Comparison of ENCODE assay signal across 16 cellular contexts in genomic region chr11:77475206-77475605, GRCh38. TPM values are rescaled to one million over a fixed set of nuclear protein-coding genes. Genes with fewer than 3 reads are reported as not detected.
DNase-seq lines count a peak whose midpoint lies in the region; ATAC-seq and TF ChIP-seq lines count a peak whose summit lies in the region.
"Had no signal": no experiment of that assay in that cellular context is flagged by ENCODE, and none has a peak within 500 bp of the region (broad histone marks: within the 10 kb centered on the region; RNA-seq: fewer than 3 reads in every experiment).

No MANE protein-coding gene starts in this region.

- H3K27ac Mint-ChIP-seq in CD14-positive monocyte (peak overlapping the region in 5 of 7 donors; percentile 0 to 98 (median 95)), GM23338 (no peak overlapping the region), natural killer cell (peak overlapping the region; percentile 91 to 97)
- peak overlapping the region; percentile 99 for H3K27ac Mint-ChIP-seq in central memory CD8-positive, alpha-beta T cell (ENCODE audit: low read depth)

- H3K27ac ChIP-seq in GM23338 (ENCODE audit: low read depth) (no peak overlapping the region), SJCRH30 (no peak overlapping the region)

- H3K4me1 ChIP-seq in GM23338 (ENCODE audit: insufficient read depth) (peaks cover 35% of the 10 kb centered on the region), SJCRH30 (no peaks in the 10 kb centered on the region)

- DNase-seq in CD14-positive monocyte (ENCODE audit: low spot score) (no peak), GM23338 (ENCODE audit: low spot score) (no peak), natural killer cell (no peak), AG08395 (ENCODE audit: low spot score) (no peak), NOMO-1 (lab: John Stamatoyannopoulos, UW; ENCODE audit: unreplicated experiment in 2 of 2) (no peak), SJCRH30 (no peak)
- no peak for DNase-seq in central memory CD8-positive, alpha-beta T cell (ENCODE audit: low spot score in 2 of 2)
- DNase-seq: activated T-cell treated with anti-CD3 and anti-CD28 coated beads, Interleukin-2, amount 50 U/mL, for 1 hour; effector CD8-positive, alpha-beta T cell; GDM1; KG1; kidney; NCI-H1694 treated with DMSO at 0.1 percent for 48 hours; NCI-H524 treated with DMSO at 0.1 percent for 48 hours; sigmoid colon had no signal

- no peak for ATAC-seq in GM23338
- ATAC-seq in central memory CD8-positive, alpha-beta T cell (replicated peaks; ENCODE audit: extremely low read depth, poor library complexity, severe bottlenecking) = no peak
- no peak for ATAC-seq in natural killer cell
- no peak for ATAC-seq in HG02610 (IDR thresholded peaks at IDR 0.05; ENCODE audit: unreplicated experiment)

- H3K9me3 ChIP-seq in SJCRH30 (replicated peaks) = no peaks in the 10 kb centered on the region
- H3K9me3 ChIP-seq: sigmoid colon had no signal

- intact Hi-C loops in CD14-positive monocyte (cut with micrococcal nuclease) = no loop called here
- intact Hi-C loops in natural killer cell (cut with micrococcal nuclease) = no loop called here

- H3K4me3 ChIP-seq in GM23338 (no peak overlapping the region), SJCRH30 (no peak overlapping the region)

- no peak for TF ChIP-seq CTCF in CD14-positive monocyte (IDR thresholded peaks at IDR 0.05)
- no peak for TF ChIP-seq CTCF in GM23338 (conservative IDR thresholded peaks at IDR 0.05; ENCODE audit: low read depth in 2 of 2)
- TF ChIP-seq CTCF in natural killer cell (IDR thresholded peaks at IDR 0.05) = no peak

- H3K4me3 Mint-ChIP-seq in CD14-positive monocyte = peak overlapping the region in 1 of 2 donors; percentile 70
- peak overlapping the region; percentile 15; the same call in 2 of the 3 replicates for H3K4me3 Mint-ChIP-seq in GM23338
- peak overlapping the region; percentile 86 for H3K4me3 Mint-ChIP-seq in central memory CD8-positive, alpha-beta T cell
- peak overlapping the region; percentile 89 for H3K4me3 Mint-ChIP-seq in natural killer cell

- no peak overlapping the region for H2AFZ ChIP-seq in GM23338

- H3K9me3 Mint-ChIP-seq in CD14-positive monocyte = peaks cover 0 to 2% (median 0%) of the 10 kb centered on the region in 7 donors
- H3K9me3 Mint-ChIP-seq in GM23338 = 0 out of 3 replicates have a peak, but pooled peaks cover 4% of the 10 kb centered on the region
- no peaks in the 10 kb centered on the region for H3K9me3 Mint-ChIP-seq in central memory CD8-positive, alpha-beta T cell
- H3K9me3 Mint-ChIP-seq in natural killer cell = no peaks in the 10 kb centered on the region

- H3K36me3 Mint-ChIP-seq in CD14-positive monocyte = peaks cover 0 to under 1% of the 10 kb centered on the region in 2 donors
- peaks cover 3% of the 10 kb centered on the region; the same call in 1 of the 3 replicates for H3K36me3 Mint-ChIP-seq in GM23338 (ENCODE audit: low read depth)
- H3K36me3 Mint-ChIP-seq in central memory CD8-positive, alpha-beta T cell (ENCODE audit: insufficient read depth) = peaks cover 20% of the 10 kb centered on the region
- no peaks in the 10 kb centered on the region for H3K36me3 Mint-ChIP-seq in natural killer cell

- H3K4me1 Mint-ChIP-seq in CD14-positive monocyte = peaks cover 41% of the 10 kb centered on the region
- peaks cover 46% of the 10 kb centered on the region for H3K4me1 Mint-ChIP-seq in GM23338
- peaks cover 13% of the 10 kb centered on the region for H3K4me1 Mint-ChIP-seq in central memory CD8-positive, alpha-beta T cell
- peaks cover 5 to 10% of the 10 kb centered on the region in 2 donors for H3K4me1 Mint-ChIP-seq in natural killer cell

- H3K36me3 ChIP-seq in GM23338 (ENCODE audit: insufficient read depth) (no peaks in the 10 kb centered on the region), SJCRH30 (no peaks in the 10 kb centered on the region)
- H3K36me3 ChIP-seq: sigmoid colon had no signal

- H3F3A ChIP-seq in GM23338 (replicated peaks; ENCODE audit: low read depth) = peaks cover 15% of the 10 kb centered on the region

- H3K79me2 ChIP-seq in GM23338 (replicated peaks; ENCODE audit: insufficient read depth) = peaks cover 18% of the 10 kb centered on the region

- H3K4me2 ChIP-seq in GM23338 = no peak overlapping the region

- peaks cover 4 to 24% (median 12%) of the 10 kb centered on the region in 3 donors for H3K27me3 Mint-ChIP-seq in CD14-positive monocyte (ENCODE audit: low read depth in 3 of 3)
- peaks cover 6% of the 10 kb centered on the region for H3K27me3 Mint-ChIP-seq in GM23338 (ENCODE audit: insufficient read depth, low read depth, poor library complexity)
- no peaks in the 10 kb centered on the region for H3K27me3 Mint-ChIP-seq in central memory CD8-positive, alpha-beta T cell
- H3K27me3 Mint-ChIP-seq in natural killer cell (ENCODE audit: low read depth in 2 of 2) = peaks cover 0 to 3% of the 10 kb centered on the region in 2 donors

- no peaks in the 10 kb centered on the region for H3K9me2 ChIP-seq in GM23338 (ENCODE audit: insufficient read depth)

- no peaks in the 10 kb centered on the region for H4K20me1 ChIP-seq in GM23338 (replicated peaks; ENCODE audit: insufficient read depth)

- H3K27me3 ChIP-seq in GM23338 (ENCODE audit: insufficient read depth) = no peaks in the 10 kb centered on the region
- no peaks in the 10 kb centered on the region for H3K27me3 ChIP-seq in SJCRH30
- H3K27me3 ChIP-seq: sigmoid colon had no signal

TF ChIP-seq in GM23338, 12 proteins besides CTCF, POLR2A, EP300 and RAD21:
- TF ChIP-seq, protein P1, sequence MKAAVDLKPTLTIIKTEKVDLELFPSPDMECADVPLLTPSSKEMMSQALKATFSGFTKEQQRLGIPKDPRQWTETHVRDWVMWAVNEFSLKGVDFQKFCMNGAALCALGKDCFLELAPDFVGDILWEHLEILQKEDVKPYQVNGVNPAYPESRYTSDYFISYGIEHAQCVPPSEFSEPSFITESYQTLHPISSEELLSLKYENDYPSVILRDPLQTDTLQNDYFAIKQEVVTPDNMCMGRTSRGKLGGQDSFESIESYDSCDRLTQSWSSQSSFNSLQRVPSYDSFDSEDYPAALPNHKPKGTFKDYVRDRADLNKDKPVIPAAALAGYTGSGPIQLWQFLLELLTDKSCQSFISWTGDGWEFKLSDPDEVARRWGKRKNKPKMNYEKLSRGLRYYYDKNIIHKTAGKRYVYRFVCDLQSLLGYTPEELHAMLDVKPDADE (IDR thresholded peaks at IDR 0.05) = no peak
- TF ChIP-seq EZH2phosphoT487 (IDR thresholded peaks at IDR 0.05; ENCODE audit: unreplicated experiment) (no peak), ZNF331 (CRISPR knock-in tag; IDR thresholded peaks at IDR 0.05; ENCODE audit: low read depth) (no peak), NANOG (IDR thresholded peaks at IDR 0.05; ENCODE audit: borderline replicate concordance) (no peak), STAT1 (IDR thresholded peaks at IDR 0.05; ENCODE audit: unreplicated experiment) (no peak), ZNF114 (CRISPR knock-in tag; IDR thresholded peaks at IDR 0.05) (no peak)
- TF ChIP-seq, protein P2, sequence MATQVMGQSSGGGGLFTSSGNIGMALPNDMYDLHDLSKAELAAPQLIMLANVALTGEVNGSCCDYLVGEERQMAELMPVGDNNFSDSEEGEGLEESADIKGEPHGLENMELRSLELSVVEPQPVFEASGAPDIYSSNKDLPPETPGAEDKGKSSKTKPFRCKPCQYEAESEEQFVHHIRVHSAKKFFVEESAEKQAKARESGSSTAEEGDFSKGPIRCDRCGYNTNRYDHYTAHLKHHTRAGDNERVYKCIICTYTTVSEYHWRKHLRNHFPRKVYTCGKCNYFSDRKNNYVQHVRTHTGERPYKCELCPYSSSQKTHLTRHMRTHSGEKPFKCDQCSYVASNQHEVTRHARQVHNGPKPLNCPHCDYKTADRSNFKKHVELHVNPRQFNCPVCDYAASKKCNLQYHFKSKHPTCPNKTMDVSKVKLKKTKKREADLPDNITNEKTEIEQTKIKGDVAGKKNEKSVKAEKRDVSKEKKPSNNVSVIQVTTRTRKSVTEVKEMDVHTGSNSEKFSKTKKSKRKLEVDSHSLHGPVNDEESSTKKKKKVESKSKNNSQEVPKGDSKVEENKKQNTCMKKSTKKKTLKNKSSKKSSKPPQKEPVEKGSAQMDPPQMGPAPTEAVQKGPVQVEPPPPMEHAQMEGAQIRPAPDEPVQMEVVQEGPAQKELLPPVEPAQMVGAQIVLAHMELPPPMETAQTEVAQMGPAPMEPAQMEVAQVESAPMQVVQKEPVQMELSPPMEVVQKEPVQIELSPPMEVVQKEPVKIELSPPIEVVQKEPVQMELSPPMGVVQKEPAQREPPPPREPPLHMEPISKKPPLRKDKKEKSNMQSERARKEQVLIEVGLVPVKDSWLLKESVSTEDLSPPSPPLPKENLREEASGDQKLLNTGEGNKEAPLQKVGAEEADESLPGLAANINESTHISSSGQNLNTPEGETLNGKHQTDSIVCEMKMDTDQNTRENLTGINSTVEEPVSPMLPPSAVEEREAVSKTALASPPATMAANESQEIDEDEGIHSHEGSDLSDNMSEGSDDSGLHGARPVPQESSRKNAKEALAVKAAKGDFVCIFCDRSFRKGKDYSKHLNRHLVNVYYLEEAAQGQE (IDR thresholded peaks at IDR 0.05; ENCODE audit: unreplicated experiment) = no peak

RNA-seq across cellular contexts. Expression of gene PAK1, which starts 1.3 kb away (rescaled TPM):
- polyA plus RNA-seq in CD14-positive monocyte = 100 to 1,000 TPM; 128 to 134 TPM
- 143 and 175 TPM in 2 replicates for total RNA-seq in GM23338 (2014; rRNA removed; shearing (Covaris generic))
- polyA plus RNA-seq in GM23338 (2016; fragmentation: Nextera tagmentation; extraction: Ambion mirVana) = 102 and 109 TPM in 2 replicates
- 10 to 100 TPM; 18.8 to 27.3 (median 20.4) TPM for total RNA-seq in natural killer cell
- 28.7 and 31.2 TPM in 2 replicates for total RNA-seq in SJCRH30 (2014; rRNA removed; shearing (Covaris generic))
